ENCODE assay signal across 8 cellular contexts in the genomic region with DNA sequence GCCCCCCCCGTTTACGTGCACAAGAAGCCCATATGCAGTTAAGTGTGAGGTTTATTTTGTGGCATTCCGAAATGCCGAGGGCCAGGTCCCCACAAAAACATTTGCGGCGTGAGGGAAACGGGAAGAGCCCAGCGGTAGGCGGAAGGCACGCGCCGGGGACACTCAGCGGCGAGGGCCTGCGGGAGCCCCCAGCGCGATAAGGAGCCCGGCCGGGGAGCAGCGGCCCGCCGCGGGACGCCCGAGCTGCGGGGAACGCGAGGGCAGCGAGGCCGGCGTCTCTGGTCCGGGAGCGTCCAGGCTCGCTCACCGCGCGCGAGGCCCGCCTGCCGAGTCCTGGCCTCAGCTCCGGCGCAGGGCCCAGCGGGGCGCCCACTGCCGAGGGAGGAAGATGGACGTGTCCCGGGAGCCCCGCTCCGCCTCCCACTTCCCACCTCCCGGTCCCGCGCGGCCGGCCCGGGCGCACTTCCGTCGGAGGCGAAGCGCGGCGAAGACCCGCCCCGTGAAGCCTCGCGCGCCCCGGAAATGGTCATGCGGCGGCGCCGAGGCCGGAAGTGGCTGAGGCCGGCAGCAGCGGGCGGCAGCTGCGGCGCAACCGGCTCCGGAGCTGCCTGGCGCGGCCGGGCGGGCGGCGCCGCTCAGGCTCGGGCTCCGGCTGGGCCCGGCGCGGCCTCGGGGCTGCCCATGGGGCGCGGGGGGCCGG. TPM values are rescaled to one million over a fixed set of nuclear protein-coding genes. Genes with fewer than 3 reads are reported as not detected.
DNase-seq lines count a peak whose midpoint lies in the region; ATAC-seq, FAIRE-seq and TF ChIP-seq lines count a peak whose summit lies in the region.

A gene with protein sequence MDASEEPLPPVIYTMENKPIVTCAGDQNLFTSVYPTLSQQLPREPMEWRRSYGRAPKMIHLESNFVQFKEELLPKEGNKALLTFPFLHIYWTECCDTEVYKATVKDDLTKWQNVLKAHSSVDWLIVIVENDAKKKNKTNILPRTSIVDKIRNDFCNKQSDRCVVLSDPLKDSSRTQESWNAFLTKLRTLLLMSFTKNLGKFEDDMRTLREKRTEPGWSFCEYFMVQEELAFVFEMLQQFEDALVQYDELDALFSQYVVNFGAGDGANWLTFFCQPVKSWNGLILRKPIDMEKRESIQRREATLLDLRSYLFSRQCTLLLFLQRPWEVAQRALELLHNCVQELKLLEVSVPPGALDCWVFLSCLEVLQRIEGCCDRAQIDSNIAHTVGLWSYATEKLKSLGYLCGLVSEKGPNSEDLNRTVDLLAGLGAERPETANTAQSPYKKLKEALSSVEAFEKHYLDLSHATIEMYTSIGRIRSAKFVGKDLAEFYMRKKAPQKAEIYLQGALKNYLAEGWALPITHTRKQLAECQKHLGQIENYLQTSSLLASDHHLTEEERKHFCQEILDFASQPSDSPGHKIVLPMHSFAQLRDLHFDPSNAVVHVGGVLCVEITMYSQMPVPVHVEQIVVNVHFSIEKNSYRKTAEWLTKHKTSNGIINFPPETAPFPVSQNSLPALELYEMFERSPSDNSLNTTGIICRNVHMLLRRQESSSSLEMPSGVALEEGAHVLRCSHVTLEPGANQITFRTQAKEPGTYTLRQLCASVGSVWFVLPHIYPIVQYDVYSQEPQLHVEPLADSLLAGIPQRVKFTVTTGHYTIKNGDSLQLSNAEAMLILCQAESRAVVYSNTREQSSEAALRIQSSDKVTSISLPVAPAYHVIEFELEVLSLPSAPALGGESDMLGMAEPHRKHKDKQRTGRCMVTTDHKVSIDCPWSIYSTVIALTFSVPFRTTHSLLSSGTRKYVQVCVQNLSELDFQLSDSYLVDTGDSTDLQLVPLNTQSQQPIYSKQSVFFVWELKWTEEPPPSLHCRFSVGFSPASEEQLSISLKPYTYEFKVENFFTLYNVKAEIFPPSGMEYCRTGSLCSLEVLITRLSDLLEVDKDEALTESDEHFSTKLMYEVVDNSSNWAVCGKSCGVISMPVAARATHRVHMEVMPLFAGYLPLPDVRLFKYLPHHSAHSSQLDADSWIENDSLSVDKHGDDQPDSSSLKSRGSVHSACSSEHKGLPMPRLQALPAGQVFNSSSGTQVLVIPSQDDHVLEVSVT (plus strand): TSS at position 536 of the 700 bp plus-strand sequence. CDS start 185 bp downstream, outside the sequence.

- no peaks in the 10 kb centered on the region for H3K9me3 Mint-ChIP-seq in dendritic cell treated with granulocyte-macrophage colony-stimulating factor and Interleukin-4, amounts not matched to agents 40 ng/mL and 50 ng/mL, for 4 days

- H3K27me3 Mint-ChIP-seq in dendritic cell treated with granulocyte-macrophage colony-stimulating factor and Interleukin-4, amounts not matched to agents 40 ng/mL and 50 ng/mL, for 4 days: no peaks in the 10 kb centered on the region

- CTCF ChIA-PET in HepG2 (lab: Yijun Ruan, JAX; ENCODE audit: low intra/inter-chr PET ratio, low total read pairs): no interaction called here

- peak within 1 kb of the TSS; percentile 90 for H3K9ac ChIP-seq in HepG2 (ENCODE audit: insufficient read depth, low read depth, low read length)

- peak within 1 kb of the TSS; percentile 80 to 85 (median 83) for H3K4me3 ChIP-seq in HepG2 (replicated peaks in 1 of 3; ENCODE audit: insufficient read depth in 1 of 3, low read depth in 2 of 3, low read length in 3 of 3)

- no TSS peak for BruUV-seq in HepG2 (replicated peaks; lab: Mats Ljungman, UMichigan)

- TF ChIP-seq RAD21 in HepG2 (CRISPR knock-in tag; IDR thresholded peaks at IDR 0.05): peak; percentile 32; the same call in 1 of the 2 replicates

- H3K4me2 ChIP-seq in HepG2 (ENCODE audit: low read depth, low read length): peak within 1 kb of the TSS; percentile 90

- DNase-seq in AG20443 (ENCODE audit: low spot score) (peak; percentile 94), NCI-H526 treated with DMSO at 0.1 percent for 48 hours (lab: John Stamatoyannopoulos, UW) (peak; percentile 50), HepG2 (ENCODE audit: low spot score) (peak; percentile 62)
- peak; percentile 59 to 68 for DNase-seq in activated CD4-positive, alpha-beta T cell treated with anti-CD3 and anti-CD28 coated beads, Interleukin-2, amount 50 U/mL, for 24 hours (ENCODE audit: low read depth in 1 of 2, low spot score in 1 of 2)
- peak; percentile 62 for DNase-seq in stimulated activated CD4-positive, alpha-beta T cell treated with anti-CD3 and anti-CD28 coated beads, Interleukin-2, amount 100 ng/mL, for 4 hours (ENCODE audit: low read depth)

- TF ChIP-seq EP300 in HepG2 (IDR thresholded peaks at IDR 0.05; ENCODE audit: low read depth in 2 of 2, low read length in 2 of 2) (no peak), HepG2 (CRISPR knock-in tag; IDR thresholded peaks at IDR 0.05; ENCODE audit: borderline replicate concordance) (no peak)

- peak; percentile 77 to 91 for TF ChIP-seq POLR2A in HepG2 (IDR thresholded peaks at IDR 0.05; ENCODE audit: insufficient read depth in 1 of 2, low read depth in 2 of 2, low read length in 2 of 2)

- intact Hi-C loops in dendritic cell treated with granulocyte-macrophage colony-stimulating factor and Interleukin-4, amounts not matched to agents 40 ng/mL and 50 ng/mL, for 4 days (cut with micrococcal nuclease): loop anchor here (5.0 kb wide), 1 partner anchor 445 kb away; a partner anchor contains a TSS
- intact Hi-C loops in HepG2 (cut with micrococcal nuclease; ENCODE audit: unreplicated experiment): no loop called here

- no peak for FAIRE-seq in HepG2 (lab: Jason Lieb, UNC)

- ATAC-seq in GM19023 (IDR thresholded peaks at IDR 0.05; ENCODE audit: unreplicated experiment) (peak; percentile 64), HG03196 (IDR thresholded peaks at IDR 0.05; ENCODE audit: unreplicated experiment) (peak; percentile 65), HepG2 (peak; percentile 72)

- H3K4me1 ChIP-seq in HepG2 (ENCODE audit: insufficient read depth, low read length): peaks cover 47% of the 10 kb centered on the region

- H3K9me3 ChIP-seq in HepG2 (ENCODE audit: low read length): no peaks in the 10 kb centered on the region

- H3K4me1 Mint-ChIP-seq in dendritic cell treated with granulocyte-macrophage colony-stimulating factor and Interleukin-4, amounts not matched to agents 40 ng/mL and 50 ng/mL, for 4 days (ENCODE audit: low read depth): peaks cover 49% of the 10 kb centered on the region

- TF ChIP-seq CTCF in HepG2 (CRISPR knock-in tag; IDR thresholded peaks at IDR 0.05): 0 out of 2 replicates have a peak, but pooled peaks have one; percentile 12

- 3% methylated on average over 15 of the region's 96 CpGs for WGBS in HepG2 (ENCODE audit: low lambda C conversion rate)

- H3K36me3 ChIP-seq in HepG2 (replicated peaks in 1 of 2; ENCODE audit: control insufficient read depth in 1 of 2, insufficient read depth in 2 of 2, low read length in 2 of 2): no peaks in the 10 kb centered on the region

- H3K4me3 Mint-ChIP-seq in dendritic cell treated with granulocyte-macrophage colony-stimulating factor and Interleukin-4, amounts not matched to agents 40 ng/mL and 50 ng/mL, for 4 days: peak within 1 kb of the TSS; percentile 84

- peak within 1 kb of the TSS; percentile 86 for H3K27ac Mint-ChIP-seq in dendritic cell treated with granulocyte-macrophage colony-stimulating factor and Interleukin-4, amounts not matched to agents 40 ng/mL and 50 ng/mL, for 4 days

- no peaks in the 10 kb centered on the region; a peak in 1 of 5 replicates for H3K27me3 ChIP-seq in HepG2 (ENCODE audit: control insufficient read depth in 1 of 2, insufficient read depth in 2 of 2, low read length in 2 of 2)

- no peak within 1 kb of the TSS for H2AFZ ChIP-seq in HepG2 (ENCODE audit: low read length)

- H3K79me2 ChIP-seq in HepG2 (ENCODE audit: insufficient read depth, low read length): peaks cover 43% of the 10 kb centered on the region

- H3K36me3 Mint-ChIP-seq in dendritic cell treated with granulocyte-macrophage colony-stimulating factor and Interleukin-4, amounts not matched to agents 40 ng/mL and 50 ng/mL, for 4 days (ENCODE audit: low read depth): peaks cover 6% of the 10 kb centered on the region

- in situ Hi-C loops in HepG2 (cut with HindIII; ENCODE audit: extremely low pct_ligation_motif_present, low pct_unique_long_range_greater_than_20kb): no loop called here

- 0 out of 2 replicates have a peak, but pooled peaks cover 9% of the 10 kb centered on the region for H4K20me1 ChIP-seq in HepG2 (ENCODE audit: insufficient read depth, low read length)

- POLR2A ChIA-PET in HepG2 (lab: Yijun Ruan, JAX): no interaction called here

- H3K27ac ChIP-seq in HepG2 (ENCODE audit: extremely low read length, insufficient read depth, low read length): peak within 1 kb of the TSS; percentile 92

TF ChIP-seq in HepG2, 621 proteins besides CTCF, POLR2A, EP300 and RAD21 (continues in another document):
- peak; percentile 40; the same call in 1 of the 2 replicates for TF ChIP-seq PRMT3 (CRISPR knock-in tag; IDR thresholded peaks at IDR 0.05; ENCODE audit: borderline replicate concordance, low read depth)
- TF ChIP-seq HOXA9 (CRISPR knock-in tag; IDR thresholded peaks at IDR 0.05; ENCODE audit: borderline replicate concordance): peak; percentile 49; the same call in 1 of the 2 replicates
- no peak for TF ChIP-seq MIXL1 (CRISPR knock-in tag; IDR thresholded peaks at IDR 0.05)
- no peak for TF ChIP-seq ZNF703 (CRISPR knock-in tag; IDR thresholded peaks at IDR 0.05; ENCODE audit: borderline replicate concordance)

RNA-seq across cellular contexts. Expression of the gene that starts here (rescaled TPM):
- total RNA-seq in HepG2 (2016; rRNA removed; fragmentation: Illumina TruSeq; extraction: Trizol): 15.2 and 16.5 TPM in 2 replicates
- total RNA-seq in HepG2 (2016; cell fraction: cytosol; rRNA removed; fragmentation: Illumina TruSeq; extraction: Trizol; ENCODE audit: low read depth): 16.6 and 17.0 TPM in 2 replicates
- 12.6 and 17.1 TPM in 2 replicates for total RNA-seq in HepG2 (2016; cell fraction: insoluble cytoplasmic fraction; rRNA removed; fragmentation: Illumina TruSeq; extraction: Trizol)
- total RNA-seq in HepG2 (2016; cell fraction: membrane; rRNA removed; fragmentation: Illumina TruSeq; extraction: Trizol): 18.2 and 18.5 TPM in 2 replicates
- total RNA-seq in HepG2 (2016; cell fraction: nucleus; rRNA removed; fragmentation: Illumina TruSeq; extraction: Trizol): 25.8 and 26.3 TPM in 2 replicates
- 10.6 TPM in 2 replicates for polyA plus RNA-seq in HepG2 (2011; rRNA removed)
- polyA plus RNA-seq in HepG2 (2011; cell fraction: cytosol; rRNA removed): 6.4 and 7.4 TPM in 2 replicates
- 33.8 and 34.4 TPM in 2 replicates for polyA plus RNA-seq in HepG2 (2011; cell fraction: nucleus; rRNA removed)
- polyA plus RNA-seq in HepG2 (2012): 9.8 and 12.7 TPM in 2 replicates
- 12.1 and 12.5 TPM in 2 replicates for polyA plus RNA-seq in HepG2 (2016; cell fraction: cytosol; fragmentation: Illumina TruSeq; extraction: Trizol; ENCODE audit: low read depth)
- polyA plus RNA-seq in HepG2 (2016; cell fraction: insoluble cytoplasmic fraction; fragmentation: Illumina TruSeq; extraction: Trizol; ENCODE audit: low read depth): 9.5 and 11.9 TPM in 2 replicates
- 10.0 and 10.8 TPM in 2 replicates for polyA plus RNA-seq in HepG2 (2016; cell fraction: membrane; fragmentation: Illumina TruSeq; extraction: Trizol; ENCODE audit: low read depth)
- polyA plus RNA-seq in HepG2 (2016; cell fraction: nucleus; fragmentation: Illumina TruSeq; extraction: Trizol; ENCODE audit: insufficient read depth, low read depth): 30.3 and 54.6 TPM in 2 replicates
- polyA minus RNA-seq in HepG2 (2011; rRNA and poly(A)+ RNA removed; ENCODE audit: low replicate concordance): 19.6 and 41.6 TPM in 2 replicates
- polyA minus RNA-seq in HepG2 (2011; cell fraction: cytosol; rRNA and poly(A)+ RNA removed): 6.8 and 7.4 TPM in 2 replicates
- polyA minus RNA-seq in HepG2 (2011; cell fraction: nucleus; rRNA and poly(A)+ RNA removed): 27.6 and 28.3 TPM in 2 replicates

Comparison
In these comparisons a context has a peak if more than half of its experiments do, and no peak if none do; other contexts are left out.
1. Peak in every context shown above with its lines: DNase-seq, ATAC-seq, H3K4me3 ChIP-seq and H3K27ac ChIP-seq.